In the genomic region with DNA sequence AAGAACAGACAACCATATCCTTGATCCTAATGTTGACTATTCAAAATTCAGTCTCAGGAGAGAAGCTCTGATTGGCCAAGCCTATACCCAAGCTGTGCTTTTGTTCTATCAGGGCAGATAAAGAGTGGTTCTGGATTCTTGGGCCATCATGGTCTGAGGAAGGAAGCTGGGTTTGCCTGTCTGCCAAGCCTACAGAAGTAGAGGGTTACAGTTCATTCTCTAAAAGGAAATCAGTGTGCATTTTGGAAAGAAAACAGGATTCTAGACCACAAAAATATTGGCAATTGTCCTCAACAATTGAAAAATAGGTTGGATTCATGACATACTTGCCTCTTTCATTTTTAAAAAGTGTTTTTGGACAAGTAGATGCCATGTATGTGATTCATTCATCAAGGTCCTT, we compare ENCODE assay signal across 29 cellular contexts.
"Had no signal": no experiment of that assay in that cellular context is flagged by ENCODE, and none has a peak within 500 bp of the region (broad histone marks: within the 10 kb centered on the region; RNA-seq: fewer than 3 reads in every experiment).

No MANE protein-coding gene starts in this region.

- DNase-seq: activated CD4-positive, alpha-beta T cell treated with anti-CD3 and anti-CD28 coated beads, Interleukin-2, amount 10 ng/mL, durations not matched to agents 24 days and 14 days; activated CD4-positive, alpha-beta T cell treated with anti-CD3 and anti-CD28 coated beads, Interleukin-2, amount 50 U/mL, for 4 hours; activated CD8-positive, alpha-beta T cell treated with anti-CD3 and anti-CD28 coated beads for 36 hours; activated gamma-delta T cell treated with Interleukin-2 at 50 U/mL for 16 hours; activated naive CD4-positive, alpha-beta T cell treated with anti-CD3 and anti-CD28 coated beads for 36 hours; activated T-cell treated with anti-CD3 and anti-CD28 coated beads, Interleukin-2, amount 50 U/mL, for 1 hour; activated T-cell treated with anti-CD3 and anti-CD28 coated beads, Interleukin-2, amount 50 U/mL, for 72 hours; adrenal gland; body of pancreas; caudate nucleus; cerebellar nuclear complex; Karpas-422; NCI-H1105; NCI-H1417 treated with DMSO at 0.1 percent for 48 hours; NCI-H187 treated with DMSO at 0.1 percent for 48 hours; NCI-H2081; NCI-H226; NCI-H446 treated with DMSO at 0.1 percent for 48 hours; NCI-H524 treated with DMSO at 0.1 percent for 48 hours; RPMI8226; SHP77 treated with DMSO at 0.1 percent for 48 hours; SK-N-SH had no signal

- H3K27ac ChIP-seq: adrenal gland, body of pancreas, breast epithelium, SJSA1 had no signal

- H3K27me3 ChIP-seq: adrenal gland, body of pancreas, breast epithelium, SJSA1 had no signal

- H3K4me2 ChIP-seq: SK-N-SH had no signal

- H3K9me3 ChIP-seq: adrenal gland, SJSA1, SK-N-SH had no signal

- H3K4me1 Mint-ChIP-seq: activated CD4-positive, alpha-beta T cell treated with anti-CD3 and anti-CD28 coated beads, Interleukin-2, amount 10 ng/mL, durations not matched to agents 24 days and 14 days had no signal

- FAIRE-seq: TTC549 had no signal

- H3K36me3 ChIP-seq: adrenal gland, breast epithelium, SJSA1 had no signal

- H3K9me3 Mint-ChIP-seq: activated CD4-positive, alpha-beta T cell treated with anti-CD3 and anti-CD28 coated beads, Interleukin-2, amount 10 ng/mL, durations not matched to agents 24 days and 14 days had no signal

- H3K4me3 ChIP-seq: adrenal gland, body of pancreas, breast epithelium, SJSA1 had no signal

- H3K27me3 Mint-ChIP-seq: activated CD4-positive, alpha-beta T cell treated with anti-CD3 and anti-CD28 coated beads, Interleukin-2, amount 10 ng/mL, durations not matched to agents 24 days and 14 days; activated CD8-positive, alpha-beta T cell treated with anti-CD3 and anti-CD28 coated beads for 36 hours had no signal

- H3K27ac Mint-ChIP-seq: activated CD4-positive, alpha-beta T cell treated with anti-CD3 and anti-CD28 coated beads, Interleukin-2, amount 10 ng/mL, durations not matched to agents 24 days and 14 days; activated CD8-positive, alpha-beta T cell treated with anti-CD3 and anti-CD28 coated beads for 36 hours; activated naive CD4-positive, alpha-beta T cell treated with anti-CD3 and anti-CD28 coated beads for 36 hours; activated naive CD4-positive, alpha-beta T cell treated with anti-CD3 and anti-CD28 coated beads, Interleukin-2, amount 50 U/mL, for 72 hours; activated T-cell treated with anti-CD3 and anti-CD28 coated beads, Interleukin-2, amount 50 U/mL, for 72 hours; activated T-helper 2 cell treated with anti-CD3 and anti-CD28 coated beads, Interferon-gamma antibody, Interleukin-2, Interleukin-4, amounts not matched to agents 10 μg/mL and 5 μg/mL and 100 μg/mL, durations not matched to agents 14 hours and 24 hours and 36 hours; T-helper 1 cell treated with Interleukin-12 subunit alpha and Interleukin-12 subunit beta and Interleukin-4 antibody, amounts not matched to agents 30 μg/mL and 1 μg/mL, for 36 hours; T-helper 2 cell treated with Interferon-gamma antibody and Interleukin-4, amounts not matched to agents 5 μg/mL and 100 μg/mL, for 36 hours had no signal

- H3K36me3 Mint-ChIP-seq: activated naive CD4-positive, alpha-beta T cell treated with anti-CD3 and anti-CD28 coated beads, Interleukin-2, amount 50 U/mL, for 72 hours had no signal

- H3K4me3 Mint-ChIP-seq: activated CD4-positive, alpha-beta T cell treated with anti-CD3 and anti-CD28 coated beads, Interleukin-2, amount 10 ng/mL, durations not matched to agents 24 days and 14 days; activated CD8-positive, alpha-beta T cell treated with anti-CD3 and anti-CD28 coated beads for 36 hours; activated naive CD4-positive, alpha-beta T cell treated with anti-CD3 and anti-CD28 coated beads for 36 hours; activated T-cell treated with anti-CD3 and anti-CD28 coated beads, Interleukin-2, amount 50 U/mL, for 72 hours; T-helper 1 cell treated with Interleukin-12 subunit alpha and Interleukin-12 subunit beta and Interleukin-4 antibody, amounts not matched to agents 30 μg/mL and 1 μg/mL, for 36 hours; T-helper 2 cell treated with Interferon-gamma antibody and Interleukin-4, amounts not matched to agents 5 μg/mL and 100 μg/mL, for 36 hours had no signal

- H3K4me1 ChIP-seq: adrenal gland, body of pancreas, breast epithelium, SJSA1 had no signal

- H3K9ac ChIP-seq: SK-N-SH had no signal
